In genomic region chr21:42287193-42288083, GRCh38 we compare ENCODE assay signal across 1 cellular context.
TF ChIP-seq lines count a peak whose summit lies in the region.

No MANE protein-coding gene starts in this region.

TF ChIP-seq in K562, 482 proteins besides CTCF, POLR2A, EP300 and RAD21:
- TF ChIP-seq ZNF766 (CRISPR knock-in tag; conservative IDR thresholded peaks at IDR 0.05), result no peak
- TF ChIP-seq ZNF263 (CRISPR knock-in tag; IDR thresholded peaks at IDR 0.05; ENCODE audit: borderline replicate concordance), result peak; percentile 73; the same call in 1 of the 2 replicates
